In genomic region chr21:30480145-30480544, GRCh38 we compare ENCODE assay signal across 17 cellular contexts. TPM values are rescaled to one million over a fixed set of nuclear protein-coding genes. Genes with fewer than 3 reads are reported as not detected.
DNase-seq lines count a peak whose midpoint lies in the region; ATAC-seq and TF ChIP-seq lines count a peak whose summit lies in the region.
"Had no signal": no experiment of that assay in that cellular context is flagged by ENCODE, and none has a peak within 500 bp of the region (broad histone marks: within the 10 kb centered on the region; RNA-seq: fewer than 3 reads in every experiment).

KRTAP19-1 (minus strand) TSS chr21:30480367; CDS start chr21:30480317, 50 bp downstream.

- peaks cover 0 to 13% (median 0%) of the 10 kb centered on the region in 12 donors for H3K4me1 ChIP-seq in heart left ventricle

- no peaks in the 10 kb centered on the region for H3K9me3 ChIP-seq in heart left ventricle

- no peak for TF ChIP-seq POLR2A in heart left ventricle (IDR thresholded peaks at IDR 0.05)

- no peaks in the 10 kb centered on the region for H3K36me3 ChIP-seq in heart left ventricle

- no peak within 1 kb of the TSS for H3K4me3 ChIP-seq in heart left ventricle

- WGBS in heart left ventricle, 4 donors = 79 to 86% (median 84%) methylated on average over 7 of the region's 7 CpGs

- TF ChIP-seq CTCF in heart left ventricle (IDR thresholded peaks at IDR 0.05) = no peak

- ATAC-seq in heart left ventricle (peak in 1 of 4 donors; percentile 16), Right ventricle myocardium inferior (no peak), esophagus mucosa (peak; percentile 18)

- peak within 1 kb of the TSS in 7 of 12 donors; percentile 9 to 78 (median 60) for H3K27ac ChIP-seq in heart left ventricle
- H3K27ac ChIP-seq: KMS-11 had no signal

- intact Hi-C loops in heart left ventricle (cut with DNase I) (loop anchor here in 1 of 10 donors (10.0 kb wide), 1 partner anchor 85 kb away; the partner anchor contains the start of gene KRTAP19-7), Right ventricle myocardium inferior (cut with DNase I) (loop anchor here (5.0 kb wide), 1 partner anchor 87 kb away; no protein-coding TSS in a partner anchor)

- no peaks in the 10 kb centered on the region for H3K27me3 ChIP-seq in heart left ventricle

- DNase-seq in heart left ventricle (no peak), Right ventricle myocardium inferior (ENCODE audit: missing footprints) (no peak), NCI-H69 (lab: John Stamatoyannopoulos, UW) (peak; percentile 27), COR-L47 (lab: John Stamatoyannopoulos, UW) (no peak), CD1c-positive myeloid dendritic cell (ENCODE audit: extremely low spot score) (no peak), NCI-H2081 treated with DMSO at 0.1 percent for 48 hours (lab: John Stamatoyannopoulos, UW) (no peak)
- DNase-seq: C1 segment of cervical spinal cord, GDM1, H9, NCI-H1436 treated with DMSO at 0.1 percent for 48 hours, NCI-H2081, NCI-H510A, NCI-H774, SIG-M5 had no signal

RNA-seq across cellular contexts. Expression of gene KRTAP19-1, which starts in this region (rescaled TPM):
- total RNA-seq in heart left ventricle (not detected), Right ventricle myocardium inferior (not detected), esophagus mucosa (not detected)
- not detected for polyA plus RNA-seq in heart left ventricle
- total RNA-seq: H9, RPMI7951 had no signal

Comparison
In these comparisons a context has a peak if more than half of its experiments do, and no peak if none do; other contexts are left out.
1. Peak in ATAC-seq in esophagus mucosa; RNA of the gene not detected or under 1 TPM.